19 cellular contexts compared by ENCODE assay signal in the genomic region with DNA sequence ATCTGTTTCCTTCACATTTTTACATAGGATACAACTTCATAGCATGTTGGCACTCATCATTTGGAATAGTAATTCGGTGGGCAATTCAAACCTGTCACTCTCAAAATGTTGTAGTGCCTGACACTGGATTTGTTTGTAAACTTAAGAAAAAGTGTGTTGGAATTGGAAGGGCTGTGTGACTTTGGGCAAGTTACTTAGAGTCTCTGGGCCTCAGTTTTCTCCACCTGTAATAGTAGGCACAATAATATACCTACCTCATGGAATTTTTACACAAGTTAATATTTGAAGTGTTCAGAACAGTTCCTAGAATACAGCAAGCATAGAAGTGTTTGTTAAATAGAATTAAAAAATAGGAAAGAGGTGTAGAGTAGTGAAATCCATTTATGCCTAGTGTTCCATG. TPM values are rescaled to one million over a fixed set of nuclear protein-coding genes. Genes with fewer than 3 reads are reported as not detected.
DNase-seq lines count a peak whose midpoint lies in the region; ATAC-seq and TF ChIP-seq lines count a peak whose summit lies in the region.
"Had no signal": no experiment of that assay in that cellular context is flagged by ENCODE, and none has a peak within 500 bp of the region (broad histone marks: within the 10 kb centered on the region; RNA-seq: fewer than 3 reads in every experiment).

No MANE protein-coding gene starts in this region.

- 67% methylated on average over 1 of the region's 1 CpG for WGBS in transverse colon (ENCODE audit: low coverage in 1 of 2), 2 donors

- no peak for TF ChIP-seq EP300 in transverse colon (IDR thresholded peaks at IDR 0.05; ENCODE audit: low read depth)

- H3K4me3 ChIP-seq in PC-3 (ENCODE audit: low read length) = no peak overlapping the region
- H3K4me3 ChIP-seq in colonic mucosa = no peak overlapping the region
- H3K4me3 ChIP-seq in transverse colon = no peak overlapping the region
- H3K4me3 ChIP-seq: BLaER1 treated with 17β-estradiol and CSF1 and Interleukin-3, amounts not matched to agents 10 nM and 100 nM had no signal

- H3K4me1 ChIP-seq in PC-3 (ENCODE audit: insufficient read depth, low read length) (peaks cover 18% of the 10 kb centered on the region), colonic mucosa (no peaks in the 10 kb centered on the region), transverse colon (peaks cover 0 to 30% (median 7%) of the 10 kb centered on the region in 4 donors)

- intact Hi-C loops in PC-3 (cut with micrococcal nuclease) (loop anchor here (1.0 kb wide), 1 partner anchor 18 kb away; no protein-coding TSS in a partner anchor), colonic mucosa (cut with DNase I) (no loop called here), transverse colon (cut with DNase I; ENCODE audit: low total_unique reads) (no loop called here)

- H4K20me1 ChIP-seq in PC-3 (ENCODE audit: low read length) = no peaks in the 10 kb centered on the region
- H4K20me1 ChIP-seq: BLaER1 treated with 17β-estradiol and CSF1 and Interleukin-3, amounts not matched to agents 10 nM and 100 nM had no signal

- in situ Hi-C loops in transverse colon (cut with MboI; ENCODE audit: low pct_ligation_motif_present in 1 of 4, low pct_unique_long_range_greater_than_20kb in 1 of 4, low sequenced_read_pairs in 3 of 4) = loop anchor here in 1 of 4 donors (25.0 kb wide), 1 partner anchor 552 kb away; no protein-coding TSS in a partner anchor

- CTCF ChIA-PET in PC-3 (lab: Charles Lee) = interaction anchor here (0.6 to 1.0 kb wide), 2 partner anchors 21 to 298 kb away, joined by 3 to 4 read pairs; no protein-coding TSS in a partner anchor

- no peaks in the 10 kb centered on the region for H3K79me2 ChIP-seq in PC-3 (ENCODE audit: low read length)

- H3K36me3 ChIP-seq in PC-3 (ENCODE audit: low read depth, low read length) = no peaks in the 10 kb centered on the region
- H3K36me3 ChIP-seq in colonic mucosa = no peaks in the 10 kb centered on the region
- H3K36me3 ChIP-seq in transverse colon = no peaks in the 10 kb centered on the region
- H3K36me3 ChIP-seq: BLaER1 treated with 17β-estradiol and CSF1 and Interleukin-3, amounts not matched to agents 10 nM and 100 nM had no signal

- H3K27ac ChIP-seq in 22Rv1 = peak overlapping the region; percentile 72
- no peak overlapping the region for H3K27ac ChIP-seq in PC-3 (ENCODE audit: low read length)
- H3K27ac ChIP-seq in colonic mucosa = peak overlapping the region; percentile 19
- peak overlapping the region; percentile 15 to 71 (median 42) for H3K27ac ChIP-seq in transverse colon
- H3K27ac ChIP-seq: BLaER1 treated with 17β-estradiol and CSF1 and Interleukin-3, amounts not matched to agents 10 nM and 100 nM had no signal

- H3K4me2 ChIP-seq in PC-3 (ENCODE audit: low read length) = peak overlapping the region; percentile 14; the same call in 1 of the 2 replicates
- H3K4me2 ChIP-seq: BLaER1 treated with 17β-estradiol and CSF1 and Interleukin-3, amounts not matched to agents 10 nM and 100 nM had no signal

- H3K27me3 ChIP-seq in PC-3 (ENCODE audit: low read length) = peaks cover 2% of the 10 kb centered on the region; the same call in 1 of the 2 replicates
- H3K27me3 ChIP-seq in colonic mucosa = no peaks in the 10 kb centered on the region
- no peaks in the 10 kb centered on the region for H3K27me3 ChIP-seq in transverse colon
- H3K27me3 ChIP-seq: BLaER1 treated with 17β-estradiol and CSF1 and Interleukin-3, amounts not matched to agents 10 nM and 100 nM had no signal

- ATAC-seq in PC-3 (no peak), HG02642 (IDR thresholded peaks at IDR 0.05; ENCODE audit: poor library complexity, unreplicated experiment) (no peak)
- ATAC-seq: HCT116 had no signal

- TF ChIP-seq CTCF in 22Rv1 (IDR thresholded peaks at IDR 0.05) = no peak
- no peak for TF ChIP-seq CTCF in PC-3 (conservative IDR thresholded peaks at IDR 0.05; ENCODE audit: low read depth, low read length)
- no peak for TF ChIP-seq CTCF in colonic mucosa (IDR thresholded peaks at IDR 0.05)
- TF ChIP-seq CTCF in transverse colon (IDR thresholded peaks at IDR 0.05) = no peak

- TF ChIP-seq POLR2A in transverse colon (IDR thresholded peaks at IDR 0.05) = no peak

- H3K9me3 ChIP-seq in PC-3 (ENCODE audit: low read length) = no peaks in the 10 kb centered on the region
- no peaks in the 10 kb centered on the region for H3K9me3 ChIP-seq in colonic mucosa
- H3K9me3 ChIP-seq in transverse colon = no peaks in the 10 kb centered on the region

- BruUV-seq in PC-3 (replicated peaks; lab: Mats Ljungman, UMichigan) = no TSS peak

- peaks cover 5% of the 10 kb centered on the region for H3F3A ChIP-seq in PC-3 (ENCODE audit: low read length, unreplicated experiment)

- DNase-seq in PC-3 (no peak), colonic mucosa (no peak), transverse colon (no peak), NCI-H345 treated with DMSO at 0.1 percent for 48 hours (lab: John Stamatoyannopoulos, UW; ENCODE audit: unreplicated experiment) (no peak)
- DNase-seq in activated naive CD4-positive, alpha-beta T cell treated with anti-CD3 and anti-CD28 coated beads, Interleukin-2, amount 50 U/mL, for 16 hours = no peak
- DNase-seq: 8988T; CD8-positive, alpha-beta memory T cell; COR-L47; DMS 273 treated with DMSO at 0.1 percent for 48 hours; DMS53; DND-41; GOT3; H7; KG1 had no signal

- no peak overlapping the region for H2AFZ ChIP-seq in PC-3 (ENCODE audit: low read length)

- POLR2A ChIA-PET in PC-3 (lab: Charles Lee; ENCODE audit: unreplicated experiment) = interaction anchor here (0.7 kb wide), 1 partner anchor 17 kb away, joined by 6 read pairs; no protein-coding TSS in a partner anchor

- H3K9ac ChIP-seq in PC-3 (ENCODE audit: low read length) (no peak overlapping the region), colonic mucosa (ENCODE audit: low read depth in 2 of 2, low read length in 2 of 2) (no peak overlapping the region)
- H3K9ac ChIP-seq: BLaER1 treated with 17β-estradiol and CSF1 and Interleukin-3, amounts not matched to agents 10 nM and 100 nM had no signal

- no peaks in the 10 kb centered on the region for H3K9me2 ChIP-seq in PC-3 (replicated peaks; ENCODE audit: low read length)

RNA-seq across cellular contexts. Expression of gene BCAS1, which starts 15.0 kb away (rescaled TPM):
- total RNA-seq in PC-3 (2014; rRNA removed) = 0.18 and 0.35 TPM in 2 replicates
- total RNA-seq in colonic mucosa = 100 to 1,000 TPM in 1 of 2 donors, 10 to 100 TPM in 1; 67.9 to 154 TPM
- total RNA-seq in transverse colon = 100 to 1,000 TPM in 2 of 4 donors, 10 to 100 TPM in 2; 68.9 to 127 (median 89.0) TPM
- total RNA-seq: G401 had no signal

Comparison
In these comparisons a context has a peak if more than half of its experiments do, and no peak if none do; other contexts are left out.
1. RNA of gene BCAS1, which starts 15.0 kb away (total RNA-seq): 67.9 to 154 TPM in colonic mucosa and 68.9 to 127 TPM in transverse colon; 0.18 to 0.35 TPM in PC-3; every median in the first group is over 10 times any median in the second.